Comparison of ENCODE assay signal across 8 cellular contexts in the genomic region with DNA sequence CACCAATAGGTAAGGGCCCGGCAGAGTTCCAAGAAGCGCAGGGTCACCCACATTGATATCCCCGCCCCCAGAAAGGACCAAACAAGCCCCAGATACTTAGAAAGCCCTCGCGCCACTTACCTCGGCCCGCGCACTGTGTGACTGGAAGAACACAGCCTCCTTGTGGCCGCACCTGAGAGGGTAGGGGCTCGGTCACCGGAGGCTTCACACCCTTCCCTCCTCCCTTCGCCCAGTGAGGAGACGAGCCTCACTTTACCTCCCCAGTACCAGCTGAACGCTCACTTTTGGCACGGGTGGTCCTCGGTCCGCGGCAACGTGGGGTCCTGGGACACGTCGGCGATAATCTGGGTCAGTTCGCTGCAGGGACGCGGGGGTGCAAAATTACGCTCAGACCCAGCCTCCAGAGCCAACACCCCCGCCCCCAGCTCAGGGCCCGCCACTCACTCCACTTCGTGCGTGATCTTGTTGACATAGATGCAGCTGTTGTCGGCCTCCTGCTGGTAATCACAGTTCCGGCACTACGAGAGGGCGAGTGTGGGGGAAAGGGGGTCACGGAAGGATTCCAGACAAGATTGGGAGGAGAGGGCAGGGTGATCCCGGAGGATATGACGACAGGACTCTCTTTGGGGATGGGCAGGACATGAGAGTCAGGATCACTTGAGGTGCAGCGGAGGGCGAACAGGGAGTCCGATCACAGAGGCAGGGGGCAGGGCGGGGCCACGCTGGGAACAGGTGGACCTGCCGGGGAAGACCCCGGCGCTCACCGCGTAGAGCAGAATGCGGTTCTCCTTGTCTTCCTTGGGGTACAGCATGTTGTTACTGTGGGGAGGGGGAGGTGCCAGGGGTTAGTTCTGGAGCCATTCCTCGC. TPM values are rescaled to one million over a fixed set of nuclear protein-coding genes. Genes with fewer than 3 reads are reported as not detected.
A peak's percentile ranks its signal among the peaks of the same experiment; 100 is the strongest.
DNase-seq lines count a peak whose midpoint lies in the region; ATAC-seq and TF ChIP-seq lines count a peak whose summit lies in the region.

No MANE protein-coding gene starts in this region.

- H3K27me3 ChIP-seq in GM06990 (replicated peaks; ENCODE audit: control insufficient read depth, insufficient read depth, low read length) (no peaks in the 10 kb centered on the region), endodermal cell (ENCODE audit: control insufficient read depth, insufficient read depth, low read length, poor library complexity, severe bottlenecking) (no peaks in the 10 kb centered on the region), aorta (ENCODE audit: control insufficient read depth in 1 of 2, insufficient read depth in 2 of 2, low read length in 1 of 2) (no peaks in the 10 kb centered on the region)

- H3K4me3 ChIP-seq in GM06990 (replicated peaks; ENCODE audit: low read depth, low read length) (peak overlapping the region; percentile 98), endodermal cell (ENCODE audit: low read length) (peak overlapping the region; percentile 97), aorta (ENCODE audit: low read length in 2 of 2) (peak overlapping the region; percentile 33 to 50)

- no peak for DNase-seq in GM06990 (ENCODE audit: extremely low read depth, insufficient read length)
- DNase-seq in T1000 (lab: John Stamatoyannopoulos, UW) = peak; percentile 48
- DNase-seq in endodermal cell = peak; percentile 82
- DNase-seq in naive B cell = no peak
- DNase-seq in aorta = no peak
- no peak for DNase-seq in activated effector memory CD4-positive, alpha-beta T cell treated with Interleukin-2 at 50 U/mL for 16 hours

- peak; percentile 2 for ATAC-seq in HG03280 (IDR thresholded peaks at IDR 0.05; ENCODE audit: unreplicated experiment)
- peak in 1 of 2 donors; percentile 2 for ATAC-seq in naive B cell (ENCODE audit: low read depth in 2 of 2)
- ATAC-seq in aorta (ENCODE audit: low FRiP score) = no peak
- no peak for ATAC-seq in GM21515 (IDR thresholded peaks at IDR 0.05; ENCODE audit: unreplicated experiment)

- H3K36me3 ChIP-seq in GM06990 (ENCODE audit: control insufficient read depth, insufficient read depth, low read length) = peaks cover 10% of the 10 kb centered on the region
- H3K36me3 ChIP-seq in endodermal cell (ENCODE audit: control insufficient read depth, insufficient read depth, low read length) = peaks cover 28% of the 10 kb centered on the region
- no peaks in the 10 kb centered on the region for H3K36me3 ChIP-seq in aorta (ENCODE audit: control insufficient read depth in 1 of 2, insufficient read depth in 2 of 2, low read length in 1 of 2)

- no peak overlapping the region for H3K27ac ChIP-seq in endodermal cell (ENCODE audit: low read depth, low read length)
- peak overlapping the region in 1 of 2 donors; percentile 18 for H3K27ac ChIP-seq in aorta (ENCODE audit: low read depth in 1 of 2, low read length in 2 of 2)

- intact Hi-C loops in aorta (cut with DNase I) = loop anchor here in 1 of 2 donors (2.0 kb wide), 1 partner anchor 59 kb away; the partner anchor contains the start of genes THAP8 and WDR62

- H3K9me3 Mint-ChIP-seq in endodermal cell (no peaks in the 10 kb centered on the region), naive B cell (no peaks in the 10 kb centered on the region)

- H3K27me3 Mint-ChIP-seq in endodermal cell (ENCODE audit: insufficient read depth) = no peaks in the 10 kb centered on the region
- H3K27me3 Mint-ChIP-seq in naive B cell = no peaks in the 10 kb centered on the region

- H3K4me3 Mint-ChIP-seq in endodermal cell (peak overlapping the region; percentile 94), naive B cell (peak overlapping the region; percentile 81 to 99 (median 96))

- no peak for TF ChIP-seq CTCF in GM06990 (IDR thresholded peaks at IDR 0.05; ENCODE audit: insufficient read depth, low read length, poor library complexity, severe bottlenecking)
- TF ChIP-seq CTCF in endodermal cell (conservative IDR thresholded peaks at IDR 0.05) = peak; percentile 63

- peak overlapping the region; percentile 82 for H3K9ac ChIP-seq in endodermal cell (ENCODE audit: extremely low read depth, low read length, poor library complexity, severe bottlenecking)

- H3K9me3 ChIP-seq in endodermal cell (ENCODE audit: control insufficient read depth, low read length) (no peaks in the 10 kb centered on the region), aorta (ENCODE audit: control insufficient read depth, low read length) (no peaks in the 10 kb centered on the region)

- WGBS in endodermal cell (ENCODE audit: insufficient coverage in 1 of 2, insufficient read length in 1 of 2), 2 experiments = 12 to 18% methylated on average over 21 to 49 of the region's 49 CpGs
- WGBS in aorta, 2 donors = 7 to 8% methylated on average over 48 to 49 of the region's 49 CpGs

- H3K36me3 Mint-ChIP-seq in endodermal cell (ENCODE audit: low read depth) = peaks cover 35% of the 10 kb centered on the region
- peaks cover 5 to 18% of the 10 kb centered on the region in 2 donors for H3K36me3 Mint-ChIP-seq in naive B cell

- H3K4me1 ChIP-seq in endodermal cell (ENCODE audit: control insufficient read depth, insufficient read depth, low read length) (no peaks in the 10 kb centered on the region), aorta (ENCODE audit: control insufficient read depth in 1 of 2, insufficient read depth in 2 of 2, low read length in 2 of 2) (no peaks in the 10 kb centered on the region)

- H3K4me1 Mint-ChIP-seq in endodermal cell (peaks cover 13% of the 10 kb centered on the region), naive B cell (peaks cover 36 to 54% (median 49%) of the 10 kb centered on the region in 3 donors)

- peak overlapping the region; percentile 97 for H3K27ac Mint-ChIP-seq in endodermal cell
- H3K27ac Mint-ChIP-seq in naive B cell = peak overlapping the region; percentile 98 to 100 (median 98)

RNA-seq across cellular contexts. Expression of gene POLR2I, which starts 0.5 kb away (rescaled TPM):
- total RNA-seq in endodermal cell = 100 to 1,000 TPM; 102 to 132 TPM
- polyA plus RNA-seq in endodermal cell (2013, experiment 1 of 2) = 99.2 TPM
- 100 TPM for polyA plus RNA-seq in endodermal cell (2013, experiment 2 of 2)
- 100 to 1,000 TPM; 112 to 139 (median 126) TPM for polyA plus RNA-seq in naive B cell (ENCODE audit: low read depth in 6 of 6)
- total RNA-seq in aorta = 10 to 100 TPM; 33.7 to 48.1 TPM
- polyA plus RNA-seq in aorta = 10 to 100 TPM; 56.7 to 96.0 TPM

RNA-seq across cellular contexts. Expression of gene TBCB, which starts 1.1 kb away (rescaled TPM):
- total RNA-seq in endodermal cell = 100 to 1,000 TPM; 189 to 194 TPM
- 216 TPM for polyA plus RNA-seq in endodermal cell (2013, experiment 1 of 2)
- 209 TPM for polyA plus RNA-seq in endodermal cell (2013, experiment 2 of 2)
- polyA plus RNA-seq in naive B cell (ENCODE audit: low read depth in 6 of 6) = 100 to 1,000 TPM; 142 to 230 (median 163) TPM
- total RNA-seq in aorta = 100 to 1,000 TPM; 121 to 123 TPM
- polyA plus RNA-seq in aorta = 100 to 1,000 TPM; 131 to 220 TPM

RNA-seq across cellular contexts. Expression of gene OVOL3, which starts 3.2 kb away (rescaled TPM):
- total RNA-seq in endodermal cell = not detected
- polyA plus RNA-seq in endodermal cell (2013, experiment 1 of 2) = not detected
- not detected for polyA plus RNA-seq in endodermal cell (2013, experiment 2 of 2)
- not detected for polyA plus RNA-seq in naive B cell (ENCODE audit: low read depth in 6 of 6)
- not detected for total RNA-seq in aorta
- not detected for polyA plus RNA-seq in aorta

RNA-seq across cellular contexts. Expression of gene CAPNS1, which starts 25.7 kb away (rescaled TPM):
- 100 to 1,000 TPM; 633 to 714 TPM for total RNA-seq in endodermal cell
- 405 TPM for polyA plus RNA-seq in endodermal cell (2013, experiment 1 of 2)
- polyA plus RNA-seq in endodermal cell (2013, experiment 2 of 2) = 436 TPM
- 100 to 1,000 TPM in 5 of 6 donors, 10 to 100 TPM in 1; 93.5 to 156 (median 111) TPM for polyA plus RNA-seq in naive B cell (ENCODE audit: low read depth in 6 of 6)
- 100 to 1,000 TPM; 521 to 538 TPM for total RNA-seq in aorta
- 100 to 1,000 TPM; 488 to 543 TPM for polyA plus RNA-seq in aorta

RNA-seq across cellular contexts. Expression of gene COX7A1, which starts 38.1 kb away (rescaled TPM):
- total RNA-seq in endodermal cell (1 to 10 TPM; 1.4 to 2.4 TPM), aorta (100 to 1,000 TPM; 127 to 172 TPM)
- polyA plus RNA-seq in endodermal cell (2013, experiment 1 of 2) = not detected
- polyA plus RNA-seq in endodermal cell (2013, experiment 2 of 2) = not detected
- polyA plus RNA-seq in naive B cell (ENCODE audit: low read depth in 6 of 6) (not detected), aorta (100 to 1,000 TPM; 191 to 244 TPM)

Comparison
In these comparisons a context has a peak if more than half of its experiments do, and no peak if none do; other contexts are left out.
1. DNase-seq: peak in T1000 (single experiment) and endodermal cell (single experiment); none in GM06990 (single experiment), naive B cell (single experiment), aorta (0 of 2) and activated effector memory CD4-positive, alpha-beta T cell treated with Interleukin-2 at 50 U/mL for 16 hours (single experiment).
2. H3K4me3 ChIP-seq: peak in every context shown above with its lines; median percentile 98 in GM06990; 97 in endodermal cell; 42 in aorta.